12 cellular contexts compared by ENCODE assay signal in genomic region chr2:31555967-31556706, GRCh38. TPM values are rescaled to one million over a fixed set of nuclear protein-coding genes. Genes with fewer than 3 reads are reported as not detected.
"Had no signal": no experiment of that assay in that cellular context is flagged by ENCODE, and none has a peak within 500 bp of the region (broad histone marks: within the 10 kb centered on the region; RNA-seq: fewer than 3 reads in every experiment).

No MANE protein-coding gene starts in this region.

- H3K4me1 ChIP-seq: HAP-1 had no signal

- H3K36me3 ChIP-seq: HAP-1 had no signal

- H3K27ac Mint-ChIP-seq: HFFc6 had no signal

- H2AFZ ChIP-seq: GM23248 had no signal

- H3K9me3 ChIP-seq: HAP-1 had no signal

- H3K4me3 ChIP-seq: GM23248, HAP-1, K562 had no signal

- DNase-seq: GM23248, GOT3, H7, HFFc6, IMR-90, KG1 had no signal

- ATAC-seq: HCT116, K562 had no signal

- H3K4me3 Mint-ChIP-seq: HFFc6 had no signal

- H3K9ac ChIP-seq: GM23248 had no signal

- H3K27ac ChIP-seq: GM23248, HL-60 had no signal

RNA-seq across cellular contexts. Expression of gene SRD5A2, which starts 24.6 kb away (rescaled TPM):
- total RNA-seq: GM23248, H4, H7, HFFc6, HT1080, IMR-90, K562 had no signal
- polyA plus RNA-seq: GM23248, IMR-90 had no signal
